Comparison of ENCODE assay signal across 21 cellular contexts in the genomic region with DNA sequence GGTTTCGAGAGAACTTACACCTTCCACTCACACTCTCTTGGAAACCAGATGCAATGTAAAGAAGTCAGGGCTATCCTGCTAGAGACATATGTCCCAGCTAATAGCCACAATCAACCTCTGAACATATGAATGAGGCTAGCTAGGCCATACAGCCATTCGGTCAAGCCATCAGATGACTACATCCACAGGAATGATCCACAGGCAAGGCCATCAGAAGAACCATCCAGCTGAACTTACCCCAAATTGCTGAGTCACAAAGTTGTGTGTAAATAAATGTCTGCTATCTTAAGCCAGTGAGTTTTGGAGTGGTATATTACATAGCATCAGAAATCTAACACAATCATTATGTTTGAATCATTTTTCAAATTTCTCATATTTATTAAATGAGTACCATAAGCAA. TPM values are rescaled to one million over a fixed set of nuclear protein-coding genes. Genes with fewer than 3 reads are reported as not detected.
DNase-seq lines count a peak whose midpoint lies in the region; ATAC-seq and TF ChIP-seq lines count a peak whose summit lies in the region.
"Had no signal": no experiment of that assay in that cellular context is flagged by ENCODE, and none has a peak within 500 bp of the region (broad histone marks: within the 10 kb centered on the region; RNA-seq: fewer than 3 reads in every experiment).

No MANE protein-coding gene starts in this region.

- BruUV-seq in PC-3 (replicated peaks; lab: Mats Ljungman, UMichigan), result no TSS peak

- H3K27ac ChIP-seq in PC-3 (ENCODE audit: low read length), result no peak overlapping the region
- H3K27ac ChIP-seq in osteoblast (ENCODE audit: low read depth, low read length), result no peak overlapping the region
- H3K27ac ChIP-seq: coronary artery, gastrocnemius medialis, HL-60, skin epidermis, stomach had no signal

- ATAC-seq in PC-3, result no peak
- ATAC-seq: gastrocnemius medialis, left colon had no signal

- intact Hi-C loops in PC-3 (cut with micrococcal nuclease), result no loop called here

- no peaks in the 10 kb centered on the region for H3K79me2 ChIP-seq in PC-3 (ENCODE audit: low read length)
- H3K79me2 ChIP-seq in osteoblast (ENCODE audit: insufficient read depth, low read length), result no peaks in the 10 kb centered on the region

- H2AFZ ChIP-seq in PC-3 (ENCODE audit: low read length) (no peak overlapping the region), osteoblast (ENCODE audit: low read length) (no peak overlapping the region)

- H3K9me3 ChIP-seq in PC-3 (ENCODE audit: low read length) (no peaks in the 10 kb centered on the region), osteoblast (ENCODE audit: low read depth, low read length) (no peaks in the 10 kb centered on the region)
- H3K9me3 ChIP-seq: gastrocnemius medialis, stomach had no signal

- no peaks in the 10 kb centered on the region for H3K36me3 ChIP-seq in PC-3 (ENCODE audit: low read depth, low read length)
- no peaks in the 10 kb centered on the region for H3K36me3 ChIP-seq in osteoblast (ENCODE audit: insufficient read depth, low read length)
- H3K36me3 ChIP-seq: gastrocnemius medialis, stomach had no signal

- H3K4me1 ChIP-seq in PC-3 (ENCODE audit: insufficient read depth, low read length) (peaks cover 8% of the 10 kb centered on the region; the same call in 1 of the 2 replicates), osteoblast (ENCODE audit: insufficient read depth, low read length) (peaks cover 11% of the 10 kb centered on the region)

- H3K4me2 ChIP-seq in PC-3 (ENCODE audit: low read length) (no peak overlapping the region), osteoblast (ENCODE audit: insufficient read depth, low read length) (no peak overlapping the region)

- DNase-seq in H4 (ENCODE audit: low spot score) (peak; percentile 8), PC-3 (peak; percentile 38), erythroblast (lab: John Stamatoyannopoulos, UW) (peak; percentile 40 to 61), osteoblast (ENCODE audit: insufficient read length, low spot score, missing footprints) (peak; percentile 58), T-helper 9 cell (no peak), NCI-H187 treated with DMSO at 0.1 percent for 48 hours (lab: John Stamatoyannopoulos, UW) (no peak), pons (ENCODE audit: low spot score) (no peak)
- DNase-seq: activated CD4-positive, alpha-beta T cell treated with anti-CD3 and anti-CD28 coated beads, Interleukin-2, amount 50 U/mL, for 48 hours; activated naive CD4-positive, alpha-beta T cell treated with anti-CD3 and anti-CD28 coated beads, Interleukin-2, amount 10 ng/mL, durations not matched to agents 7 days and 5 days; activated T-cell treated with anti-CD3 and anti-CD28 coated beads, Interleukin-2, amount 50 U/mL, for 24 hours; gastrocnemius medialis; H9; left colon; midbrain; NCI-H2029; NCI-H446 treated with DMSO at 0.1 percent for 48 hours; stimulated activated CD4-positive, alpha-beta T cell treated with anti-CD3 and anti-CD28 coated beads, Interleukin-2, amount 100 ng/mL, for 48 hours; stomach had no signal

- H3K9ac ChIP-seq in PC-3 (ENCODE audit: low read length), result no peak overlapping the region

- no peaks in the 10 kb centered on the region for H3K9me2 ChIP-seq in PC-3 (replicated peaks; ENCODE audit: low read length)

- CTCF ChIA-PET in PC-3 (lab: Charles Lee), result no interaction called here

- H4K20me1 ChIP-seq in PC-3 (ENCODE audit: low read length) (no peaks in the 10 kb centered on the region), osteoblast (ENCODE audit: insufficient read depth, low read length) (no peaks in the 10 kb centered on the region)

- no peak for TF ChIP-seq POLR2A in erythroblast (IDR thresholded peaks at IDR 0.05; ENCODE audit: low read length)

- H3K4me3 ChIP-seq in PC-3 (ENCODE audit: low read length) (no peak overlapping the region), osteoblast (ENCODE audit: insufficient read depth, low read length) (no peak overlapping the region)
- H3K4me3 ChIP-seq: coronary artery, gastrocnemius medialis, skin epidermis, stomach had no signal

- TF ChIP-seq CTCF in PC-3 (conservative IDR thresholded peaks at IDR 0.05; ENCODE audit: low read depth, low read length), result no peak
- TF ChIP-seq CTCF in osteoblast (IDR thresholded peaks at IDR 0.05; ENCODE audit: extremely low read depth, low read depth, low read length), result no peak

- no peaks in the 10 kb centered on the region for H3F3A ChIP-seq in PC-3 (ENCODE audit: low read length, unreplicated experiment)

- POLR2A ChIA-PET in PC-3 (lab: Charles Lee; ENCODE audit: unreplicated experiment), result no interaction called here

- H3K27me3 ChIP-seq in PC-3 (ENCODE audit: low read length) (no peaks in the 10 kb centered on the region), osteoblast (ENCODE audit: insufficient read depth, low read length) (no peaks in the 10 kb centered on the region)
- H3K27me3 ChIP-seq: gastrocnemius medialis, stomach had no signal

RNA-seq across cellular contexts. Expression of a gene that starts 5.2 kb away (rescaled TPM):
- total RNA-seq in H4 (2014; rRNA removed; shearing (Covaris generic)), result 5.3 and 9.4 TPM in 2 replicates
- total RNA-seq in PC-3 (2014; rRNA removed) (15.5 and 21.6 TPM in 2 replicates), osteoblast (31.5 and 34.2 TPM in 2 replicates)

RNA-seq across cellular contexts. Expression of a gene that starts 18.5 kb away (rescaled TPM):
- total RNA-seq in H4 (2014; rRNA removed; shearing (Covaris generic)), result 72.2 and 86.0 TPM in 2 replicates
- 104 and 127 TPM in 2 replicates for total RNA-seq in PC-3 (2014; rRNA removed)
- 30.4 and 41.3 TPM in 2 replicates for total RNA-seq in osteoblast

RNA-seq across cellular contexts. Expression of a gene that starts 47.3 kb away (rescaled TPM):
- 23.1 and 31.4 TPM in 2 replicates for total RNA-seq in H4 (2014; rRNA removed; shearing (Covaris generic))
- total RNA-seq in PC-3 (2014; rRNA removed), result 49.5 and 59.9 TPM in 2 replicates
- 35.1 and 37.6 TPM in 2 replicates for total RNA-seq in osteoblast

Comparison
In these comparisons a context has a peak if more than half of its experiments do, and no peak if none do; other contexts are left out.
1. DNase-seq: peak in H4 (single experiment), PC-3 (single experiment), erythroblast (2 of 2) and osteoblast (single experiment); none in T-helper 9 cell (single experiment), NCI-H187 treated with DMSO at 0.1 percent for 48 hours (single experiment) and pons (single experiment).